10 cellular contexts compared by ENCODE assay signal in genomic region chr16:87628940-87629339, GRCh38. TPM values are rescaled to one million over a fixed set of nuclear protein-coding genes. Genes with fewer than 3 reads are reported as not detected.
DNase-seq lines count a peak whose midpoint lies in the region; FAIRE-seq and TF ChIP-seq lines count a peak whose summit lies in the region.
"Had no signal": no experiment of that assay in that cellular context is flagged by ENCODE, and none has a peak within 500 bp of the region (broad histone marks: within the 10 kb centered on the region; RNA-seq: fewer than 3 reads in every experiment).

No MANE protein-coding gene starts in this region.

- H3K27me3 ChIP-seq in tibial nerve (peaks cover 0 to 23% of the 10 kb centered on the region in 2 donors), Caco-2 (replicated peaks; ENCODE audit: control insufficient read depth, insufficient read depth, low read length) (0 out of 2 replicates have a peak, but pooled peaks cover 2% of the 10 kb centered on the region), transverse colon (peaks cover 28% of the 10 kb centered on the region)

- WGBS in tibial nerve, 2 donors, result 56 to 68% methylated on average over 6 to 7 of the region's 7 CpGs
- WGBS in transverse colon (ENCODE audit: low coverage in 1 of 2), 2 donors, result 79% methylated on average over 7 of the region's 7 CpGs; no CpG with 5 or more reads in 1 of the 2 donors

- no peak for TF ChIP-seq EP300 in tibial nerve (IDR thresholded peaks at IDR 0.05)
- TF ChIP-seq EP300 in transverse colon (IDR thresholded peaks at IDR 0.05; ENCODE audit: low read depth), result no peak

- POLR2A ChIA-PET in Caco-2 (lab: Charles Lee), result no interaction called here

- peaks cover 23% of the 10 kb centered on the region for H3K9me3 Mint-ChIP-seq in Caco-2 (ENCODE audit: unreplicated experiment)

- in situ Hi-C loops in transverse colon (cut with MboI; ENCODE audit: low pct_ligation_motif_present in 1 of 4, low pct_unique_long_range_greater_than_20kb in 1 of 4, low sequenced_read_pairs in 3 of 4), result loop anchor here in 2 of 4 donors (25.0 kb wide), 2 partner anchors 217 to 317 kb away; partner anchors contain the start of gene C16orf95 (in 1 of the 2)

- DNase-seq in AG08395 (ENCODE audit: low spot score) (peak; percentile 55), GM12891 (ENCODE audit: insufficient read length, low spot score) (peak; percentile 66), SIG-M5 (lab: John Stamatoyannopoulos, UW) (peak; percentile 35), foreskin fibroblast (peak; percentile 45 to 56), tibial nerve (ENCODE audit: low spot score in 2 of 2) (no peak), COR-L47 (lab: John Stamatoyannopoulos, UW) (no peak), Caco-2 (no peak), transverse colon (no peak)
- DNase-seq: activated CD4-positive, alpha-beta T cell treated with anti-CD3 and anti-CD28 coated beads, Interleukin-2, amount 50 U/mL, for 48 hours had no signal

- H3K4me1 ChIP-seq in tibial nerve (no peaks in the 10 kb centered on the region), Caco-2 (no peaks in the 10 kb centered on the region), transverse colon (no peaks in the 10 kb centered on the region)

- H3K27ac ChIP-seq in tibial nerve, result no peak overlapping the region
- H3K27ac ChIP-seq in transverse colon, result no peak overlapping the region

- H3K36me3 ChIP-seq in tibial nerve (no peaks in the 10 kb centered on the region), Caco-2 (ENCODE audit: control insufficient read depth, insufficient read depth, low read length) (no peaks in the 10 kb centered on the region), transverse colon (no peaks in the 10 kb centered on the region)

- no peak for TF ChIP-seq POLR2A in GM12891 (IDR thresholded peaks at IDR 0.05; ENCODE audit: low read depth, low read length)
- no peak for TF ChIP-seq POLR2A in tibial nerve (IDR thresholded peaks at IDR 0.05)
- TF ChIP-seq POLR2A in transverse colon (IDR thresholded peaks at IDR 0.05), result no peak

- CTCF ChIA-PET in Caco-2 (lab: Charles Lee), result interaction anchor here (0.9 kb wide), 1 partner anchor 8 kb away, joined by 5 read pairs; no protein-coding TSS in a partner anchor

- H3K4me3 Mint-ChIP-seq in Caco-2 (ENCODE audit: unreplicated experiment), result no peak overlapping the region

- H3K4me1 Mint-ChIP-seq in Caco-2 (ENCODE audit: low read depth, unreplicated experiment), result no peaks in the 10 kb centered on the region

- peaks cover 32% of the 10 kb centered on the region for H3K27me3 Mint-ChIP-seq in Caco-2 (ENCODE audit: insufficient read depth, unreplicated experiment)

- no TSS peak for BruUV-seq in Caco-2 (replicated peaks; lab: Mats Ljungman, UMichigan)

- H3K9me3 ChIP-seq in tibial nerve (peaks cover 0 to 25% (median 0%) of the 10 kb centered on the region in 4 donors), Caco-2 (peaks cover 18% of the 10 kb centered on the region), transverse colon (peaks cover 8 to 9% of the 10 kb centered on the region in 2 donors)

- H3K4me3 ChIP-seq in foreskin fibroblast (ENCODE audit: low read depth in 1 of 2, low read length in 2 of 2) (no peak overlapping the region), tibial nerve (no peak overlapping the region), Caco-2 (ENCODE audit: low read depth, low read length) (no peak overlapping the region), transverse colon (no peak overlapping the region)

- no peaks in the 10 kb centered on the region for H3K36me3 Mint-ChIP-seq in Caco-2 (ENCODE audit: insufficient read depth, unreplicated experiment)

- TF ChIP-seq CTCF in foreskin fibroblast (IDR thresholded peaks at IDR 0.05; ENCODE audit: low read depth, low read length) (no peak), tibial nerve (IDR thresholded peaks at IDR 0.05) (no peak), Caco-2 (IDR thresholded peaks at IDR 0.05; ENCODE audit: insufficient read depth in 1 of 2, low read depth in 1 of 2, low read length in 1 of 2, severe bottlenecking in 1 of 2, unreplicated experiment in 1 of 2) (no peak), transverse colon (IDR thresholded peaks at IDR 0.05) (no peak)

- peak; percentile 64 for FAIRE-seq in GM12891 (lab: Jason Lieb, UNC)

- no peak overlapping the region for H3K27ac Mint-ChIP-seq in Caco-2 (ENCODE audit: unreplicated experiment)

- intact Hi-C loops in Caco-2 (cut with micrococcal nuclease; ENCODE audit: unreplicated experiment) (no loop called here), transverse colon (cut with DNase I; ENCODE audit: low total_unique reads) (no loop called here)

TF ChIP-seq in GM12891, 5 proteins besides CTCF, POLR2A, EP300 and RAD21:
- TF ChIP-seq SPI1 (IDR thresholded peaks at IDR 0.05; ENCODE audit: low read depth, low read length) (peak; percentile 53; the same call in 1 of the 2 replicates), POLR2AphosphoS5 (IDR thresholded peaks at IDR 0.05; ENCODE audit: low read depth, low read length) (no peak), POU2F2 (IDR thresholded peaks at IDR 0.05; ENCODE audit: low read depth, low read length) (no peak), TAF1 (IDR thresholded peaks at IDR 0.05; ENCODE audit: low read depth, low read length) (no peak), PAX5 (IDR thresholded peaks at IDR 0.05; ENCODE audit: insufficient read depth, low read length, severe bottlenecking) (peak; percentile 7)

RNA-seq across cellular contexts. Expression of gene JPH3, which starts 26.6 kb away (rescaled TPM):
- 0.06 TPM for polyA plus RNA-seq in GM12891 (2012; ENCODE audit: low read depth, missing spikeins)
- total RNA-seq in tibial nerve, result under 1 TPM in 1 of 4 donors, not detected in 3; 0.39 TPM
- total RNA-seq in Caco-2 (2022), result 3.5 and 4.8 TPM in 2 replicates
- 1 to 10 TPM in 1 of 4 donors, under 1 TPM in 2, not detected in 1; 0.32 to 5.2 (median 0.41) TPM for total RNA-seq in transverse colon
- total RNA-seq: lower leg skin had no signal

Comparison
In these comparisons a context has a peak if more than half of its experiments do, and no peak if none do; other contexts are left out.
1. DNase-seq: peak in AG08395 (single experiment), GM12891 (single experiment), SIG-M5 (single experiment) and foreskin fibroblast (2 of 2); none in tibial nerve (0 of 2), COR-L47 (single experiment), Caco-2 (0 of 2) and transverse colon (single experiment).